In genomic region chr4:2269206-2269531, GRCh38 we compare ENCODE assay signal across 26 cellular contexts. TPM values are rescaled to one million over a fixed set of nuclear protein-coding genes. Genes with fewer than 3 reads are reported as not detected.
DNase-seq lines count a peak whose midpoint lies in the region; ATAC-seq, FAIRE-seq and TF ChIP-seq lines count a peak whose summit lies in the region.
"Had no signal": no experiment of that assay in that cellular context is flagged by ENCODE, and none has a peak within 500 bp of the region (broad histone marks: within the 10 kb centered on the region; RNA-seq: fewer than 3 reads in every experiment).

No MANE protein-coding gene starts in this region.

- H3K4ac ChIP-seq in H1 (replicated peaks; ENCODE audit: insufficient read length, low read depth, low read length), result no peak overlapping the region

- ATAC-seq in Right ventricle myocardium superior (ENCODE audit: poor library complexity) (no peak), right lobe of liver (no peak), HG02981 (IDR thresholded peaks at IDR 0.05; ENCODE audit: unreplicated experiment) (no peak)
- ATAC-seq: gastroesophageal sphincter; left colon; stimulated activated naive B cell treated with anti-CD40 and anti-IgM and Interleukin-4, amounts not matched to agents 10 μg/mL and 1 μg/mL and 100 μg/mL, for 72 hours had no signal

- intact Hi-C loops in Right ventricle myocardium superior (cut with DNase I) (loop anchor here (10.0 kb wide), 1 partner anchor 146 kb away; the partner anchor contains the start of genes CFAP99 and ZFYVE28), right lobe of liver (cut with DNase I) (no loop called here), spleen (cut with DNase I; ENCODE audit: low total_unique reads) (loop anchor here (10.0 kb wide), 1 partner anchor 146 kb away; the partner anchor contains the start of genes CFAP99 and ZFYVE28), colonic mucosa (cut with DNase I) (no loop called here)

- H4K20me1 ChIP-seq in H1 (replicated peaks in 1 of 2; ENCODE audit: control insufficient read depth in 1 of 2, insufficient read depth in 2 of 2, low read length in 2 of 2), result peaks cover 0 to 1% of the 10 kb centered on the region in 2 experiments

- no peaks in the 10 kb centered on the region for H3K36me3 ChIP-seq in right atrium auricular region
- no peaks in the 10 kb centered on the region for H3K36me3 ChIP-seq in H1 (ENCODE audit: control insufficient read depth in 2 of 4, insufficient read depth in 4 of 4, low read length in 3 of 4)
- no peaks in the 10 kb centered on the region for H3K36me3 ChIP-seq in right lobe of liver
- peaks cover 0 to 27% (median 0%) of the 10 kb centered on the region in 6 donors for H3K36me3 ChIP-seq in spleen
- H3K36me3 ChIP-seq in colonic mucosa, result no peaks in the 10 kb centered on the region

- TF ChIP-seq POLR2A in H1 (IDR thresholded peaks at IDR 0.05; ENCODE audit: control extremely low read depth in 1 of 2, low read depth in 2 of 2, low read length in 2 of 2) (no peak), right lobe of liver (IDR thresholded peaks at IDR 0.05) (no peak), spleen (IDR thresholded peaks at IDR 0.05) (no peak)

- H3K9ac ChIP-seq in H1 (replicated peaks in 1 of 4; ENCODE audit: extremely low read depth in 1 of 4, low read depth in 3 of 4, low read length in 3 of 4) (no peak overlapping the region), colonic mucosa (ENCODE audit: low read depth in 2 of 2, low read length in 2 of 2) (no peak overlapping the region)
- H3K9ac ChIP-seq: GM23248 had no signal

- H3K4me3 ChIP-seq in right atrium auricular region, result no peak overlapping the region
- H3K4me3 ChIP-seq in H1 (ENCODE audit: extremely low read depth in 1 of 4, insufficient read depth in 2 of 4, low read depth in 3 of 4, low read length in 4 of 4), result no peak overlapping the region
- no peak overlapping the region for H3K4me3 ChIP-seq in right lobe of liver
- H3K4me3 ChIP-seq in spleen, result no peak overlapping the region
- H3K4me3 ChIP-seq in colonic mucosa, result no peak overlapping the region
- H3K4me3 ChIP-seq: gastroesophageal sphincter, GM23248, hepatocyte had no signal

- TF ChIP-seq EP300 in H1 (IDR thresholded peaks at IDR 0.05; ENCODE audit: borderline replicate concordance in 1 of 2, low read depth in 2 of 2, low read length in 2 of 2), result no peak

- no peaks in the 10 kb centered on the region for H3K79me1 ChIP-seq in H1 (ENCODE audit: low read depth, low read length)

- H3K27ac ChIP-seq in right atrium auricular region, result no peak overlapping the region
- H3K27ac ChIP-seq in H1 (ENCODE audit: low read depth, low read length), result no peak overlapping the region
- no peak overlapping the region for H3K27ac ChIP-seq in right lobe of liver
- no peak overlapping the region for H3K27ac ChIP-seq in spleen
- no peak overlapping the region for H3K27ac ChIP-seq in colonic mucosa
- H3K27ac ChIP-seq: gastroesophageal sphincter, GM23248, hepatocyte, HL-60 had no signal

- TF ChIP-seq RAD21 in H1 (IDR thresholded peaks at IDR 0.05 in 1 of 2, conservative IDR thresholded peaks at IDR 0.05 in 1 of 2; ENCODE audit: low read depth in 2 of 2, low read length in 2 of 2), result peak in 1 of 2 experiments; percentile 27; a peak in 1 of 4 replicates

- H3K4me2 ChIP-seq in H1 (ENCODE audit: insufficient read depth in 1 of 2, low read depth in 2 of 2, low read length in 2 of 2), result peak overlapping the region in 1 of 2 experiments; percentile 25; a peak in 1 of 4 replicates
- H3K4me2 ChIP-seq: hepatocyte had no signal

- DNase-seq in Right ventricle myocardium superior (peak; percentile 40), right atrium auricular region (ENCODE audit: low spot score) (no peak), H1 (ENCODE audit: low read depth in 1 of 2, low spot score in 2 of 2) (peak in 1 of 2 experiments; percentile 63), right lobe of liver (peak in 2 of 3 donors; percentile 17 to 52), spleen (peak; percentile 72), colonic mucosa (no peak), activated gamma-delta T cell treated with Interleukin-2 at 50 U/mL for 16 hours (no peak)
- DNase-seq: activated CD4-positive, alpha-beta T cell treated with anti-CD3 and anti-CD28 coated beads, Interleukin-2, amount 50 U/mL, for 48 hours; activated CD4-positive, CD25-positive, alpha-beta regulatory T cell treated with anti-CD3 and anti-CD28 coated beads, Interleukin-2, amount 50 U/mL, for 72 hours; activated naive CD4-positive, alpha-beta T cell treated with anti-CD3 and anti-CD28 coated beads for 36 hours; CD4-positive, alpha-beta memory T cell; GM23248; Karpas-422; left colon; mesenchymal stem cell; NCI-H1417 treated with DMSO at 0.1 percent for 48 hours; NCI-H2081; NCI-H345; NCI-H774; OCI-M1; stimulated activated naive B cell treated with anti-CD40 and anti-IgM and Interleukin-4, amounts not matched to agents 10 μg/mL and 1 μg/mL and 100 μg/mL, for 72 hours; trophoblast cell had no signal

- H3K4me1 ChIP-seq in right atrium auricular region (peaks cover 0 to 44% of the 10 kb centered on the region in 2 donors), H1 (replicated peaks in 1 of 4; ENCODE audit: control insufficient read depth in 3 of 4, insufficient read depth in 4 of 4, low read length in 3 of 4) (peaks cover 0 to 10% (median 8%) of the 10 kb centered on the region in 4 experiments; a peak in 5 of 7 replicates), right lobe of liver (peaks cover 0 to 9% (median 1%) of the 10 kb centered on the region in 4 donors), spleen (peaks cover 0 to 24% (median 8%) of the 10 kb centered on the region in 6 donors), colonic mucosa (no peaks in the 10 kb centered on the region)

- H4K8ac ChIP-seq in H1 (ENCODE audit: extremely low read depth, insufficient read depth, low read length), result peak overlapping the region; percentile 38; the same call in 1 of the 2 replicates

- no peaks in the 10 kb centered on the region for H3K79me2 ChIP-seq in H1 (ENCODE audit: control insufficient read depth in 1 of 2, insufficient read depth in 2 of 2, low read length in 2 of 2)
- H3K79me2 ChIP-seq: hepatocyte had no signal

- H3K23me2 ChIP-seq in H1 (ENCODE audit: low read depth, low read length), result no peaks in the 10 kb centered on the region

- CTCF ChIA-PET in H1 (lab: Charles Lee; ENCODE audit: partially characterized antibody), result interaction anchor here (1.0 to 1.8 kb wide), 4 partner anchors 16 to 49 kb away, joined by 3 to 6 read pairs (median 3); no protein-coding TSS in a partner anchor

- no peak overlapping the region for H2BK15ac ChIP-seq in H1 (ENCODE audit: low read length)

- TF ChIP-seq CTCF in right atrium auricular region (IDR thresholded peaks at IDR 0.05) (no peak), H1 (IDR thresholded peaks at IDR 0.05; ENCODE audit: control extremely low read depth in 1 of 3, insufficient read depth in 1 of 3, low read depth in 1 of 3, low read length in 3 of 3) (peak in 1 of 3 experiments; percentile 17; a peak in 1 of 4 replicates), right lobe of liver (IDR thresholded peaks at IDR 0.05) (no peak), spleen (IDR thresholded peaks at IDR 0.05 in 8 of 11, conservative IDR thresholded peaks at IDR 0.05 in 3 of 11) (no peak), colonic mucosa (IDR thresholded peaks at IDR 0.05) (no peak)

- no peak overlapping the region for H3K14ac ChIP-seq in H1 (ENCODE audit: insufficient read length)

- no peak overlapping the region for H3K18ac ChIP-seq in H1 (ENCODE audit: extremely low read depth, low read length)

- POLR2A ChIA-PET in H1 (lab: Charles Lee; ENCODE audit: partially characterized antibody), result no interaction called here

- H3K27me3 ChIP-seq in right atrium auricular region (no peaks in the 10 kb centered on the region), H1 (replicated peaks in 1 of 4; ENCODE audit: control insufficient read depth in 3 of 4, extremely low read depth in 1 of 4, insufficient read depth in 3 of 4, low read length in 3 of 4) (no peaks in the 10 kb centered on the region), right lobe of liver (no peaks in the 10 kb centered on the region), spleen (replicated peaks in 1 of 7) (no peaks in the 10 kb centered on the region), colonic mucosa (no peaks in the 10 kb centered on the region)
- H3K27me3 ChIP-seq: gastroesophageal sphincter, hepatocyte had no signal

- no peak overlapping the region for H2BK5ac ChIP-seq in H1 (ENCODE audit: low read depth, low read length)

- no peak overlapping the region for H3K23ac ChIP-seq in H1 (ENCODE audit: insufficient read length)

- no peak overlapping the region for H4K5ac ChIP-seq in H1 (ENCODE audit: insufficient read length, low read depth, low read length)

- WGBS in H1 (ENCODE audit: extremely low coverage in 1 of 2, insufficient coverage in 1 of 2, insufficient read length in 1 of 2, insufficient replicate concordance in 2 of 2, low coverage in 1 of 2, low lambda C conversion rate in 2 of 2, missing lambda C conversion rate in 1 of 2), 2 experiments, result 63% methylated on average over 6 of the region's 6 CpGs; no CpG with 5 or more reads in 1 of the 2 experiments
- 65% methylated on average over 2 of the region's 6 CpGs for whole genome bisulfite sequencing in right lobe of liver (ENCODE audit: insufficient coverage, low coverage, low lambda C conversion rate, missing lambda C conversion rate)
- WGBS in spleen, 5 donors, result 76 to 92% (median 82%) methylated on average over 6 of the region's 6 CpGs

- no peak overlapping the region for H2BK20ac ChIP-seq in H1 (ENCODE audit: low read length)

- no peak overlapping the region for H2BK120ac ChIP-seq in H1 (replicated peaks; ENCODE audit: low read depth, low read length)

- no peaks in the 10 kb centered on the region for H3K9me3 ChIP-seq in right atrium auricular region
- no peaks in the 10 kb centered on the region for H3K9me3 ChIP-seq in H1 (ENCODE audit: insufficient read depth in 2 of 2, low read depth in 1 of 2, low read length in 1 of 2)
- no peaks in the 10 kb centered on the region for H3K9me3 ChIP-seq in right lobe of liver
- H3K9me3 ChIP-seq in spleen, result no peaks in the 10 kb centered on the region
- H3K9me3 ChIP-seq in colonic mucosa, result no peaks in the 10 kb centered on the region
- H3K9me3 ChIP-seq: gastroesophageal sphincter had no signal

- peak overlapping the region; percentile 34 for H4K91ac ChIP-seq in H1 (replicated peaks; ENCODE audit: insufficient read length, low read length)

- H2AFZ ChIP-seq in H1 (ENCODE audit: low read length), result no peak overlapping the region
- H2AFZ ChIP-seq: GM23248, hepatocyte had no signal

- no peak for FAIRE-seq in H1 (lab: Jason Lieb, UNC)

- H3K56ac ChIP-seq in H1 (replicated peaks; ENCODE audit: insufficient read length, low read depth, low read length), result no peak overlapping the region

- H2BK12ac ChIP-seq in H1 (ENCODE audit: low read depth, low read length), result no peak overlapping the region

- H2AK5ac ChIP-seq in H1 (ENCODE audit: low read depth, low read length), result no peak overlapping the region

RNA-seq across cellular contexts. Expression of gene MXD4, which starts 7.3 kb away (rescaled TPM):
- 31.5 TPM for total RNA-seq in Right ventricle myocardium superior
- total RNA-seq in right atrium auricular region, result 10 to 100 TPM; 33.4 to 34.9 TPM
- total RNA-seq in H1 (2021; fragmentation: NEBNext Ultra II Directional; extraction: Animal tissue kit (Norgen Biotek cat#: 25700)), result 20.8 and 24.6 TPM in 2 replicates
- polyA plus RNA-seq in H1 (2011; rRNA removed), result 18.0 and 24.1 TPM in 2 replicates
- polyA plus RNA-seq in H1 (2011; cell fraction: cytosol; rRNA removed), result 17.9 TPM
- polyA plus RNA-seq in H1 (2011; cell fraction: nucleus; rRNA removed), result 40.1 TPM
- 14.9 to 16.5 TPM (median 15.7 TPM) in 4 replicates for polyA plus RNA-seq in H1 (2012, experiment 1 of 2)
- 16.5 TPM for polyA plus RNA-seq in H1 (2012, experiment 2 of 2)
- polyA plus RNA-seq in H1 (2013, experiment 1 of 2), result 13.4 TPM
- 14.2 TPM for polyA plus RNA-seq in H1 (2013, experiment 2 of 2)
- polyA minus RNA-seq in H1 (2011; rRNA and poly(A)+ RNA removed), result 12.7 and 13.1 TPM in 2 replicates
- polyA minus RNA-seq in H1 (2011; cell fraction: cytosol; rRNA and poly(A)+ RNA removed), result 13.5 TPM
- 15.7 TPM for polyA minus RNA-seq in H1 (2011; cell fraction: nucleus; rRNA and poly(A)+ RNA removed)
- 10 to 100 TPM; 17.8 to 23.0 (median 19.7) TPM for total RNA-seq in right lobe of liver
- 100 to 1,000 TPM in 5 of 7 donors, 10 to 100 TPM in 2; 51.8 to 128 (median 112) TPM for total RNA-seq in spleen
- 100 to 1,000 TPM in 1 of 3 donors, 10 to 100 TPM in 2; 36.0 to 103 (median 38.4) TPM for polyA plus RNA-seq in spleen
- total RNA-seq in colonic mucosa, result 10 to 100 TPM; 36.7 to 43.3 TPM

RNA-seq across cellular contexts. Expression of gene HAUS3, which starts 27.2 kb away (rescaled TPM):
- total RNA-seq in Right ventricle myocardium superior, result 5.7 TPM
- total RNA-seq in right atrium auricular region, result 1 to 10 TPM; 3.7 to 4.1 TPM
- 14.6 and 14.8 TPM in 2 replicates for total RNA-seq in H1 (2021; fragmentation: NEBNext Ultra II Directional; extraction: Animal tissue kit (Norgen Biotek cat#: 25700))
- polyA plus RNA-seq in H1 (2011; rRNA removed), result 3.2 and 5.1 TPM in 2 replicates
- 6.5 TPM for polyA plus RNA-seq in H1 (2011; cell fraction: cytosol; rRNA removed)
- 3.7 TPM for polyA plus RNA-seq in H1 (2011; cell fraction: nucleus; rRNA removed)
- 4.4 to 10.4 TPM (median 5.5 TPM) in 4 replicates for polyA plus RNA-seq in H1 (2012, experiment 1 of 2)
- 1.2 TPM for polyA plus RNA-seq in H1 (2012, experiment 2 of 2)
- 10.3 TPM for polyA plus RNA-seq in H1 (2013, experiment 1 of 2)
- 10.4 TPM for polyA plus RNA-seq in H1 (2013, experiment 2 of 2)
- polyA minus RNA-seq in H1 (2011; rRNA and poly(A)+ RNA removed), result 1.6 and 2.3 TPM in 2 replicates
- polyA minus RNA-seq in H1 (2011; cell fraction: cytosol; rRNA and poly(A)+ RNA removed), result 4.0 TPM
- 5.1 TPM for polyA minus RNA-seq in H1 (2011; cell fraction: nucleus; rRNA and poly(A)+ RNA removed)
- total RNA-seq in right lobe of liver, result 1 to 10 TPM; 3.5 to 5.1 (median 4.6) TPM
- total RNA-seq in spleen, result 10 to 100 TPM; 16.2 to 22.4 (median 19.2) TPM
- polyA plus RNA-seq in spleen, result 10 to 100 TPM; 10.3 to 15.0 (median 13.0) TPM
- total RNA-seq in colonic mucosa, result 10 to 100 TPM in 1 of 2 donors, 1 to 10 TPM in 1; 9.1 to 13.0 TPM

RNA-seq across cellular contexts. Expression of gene POLN, which starts 27.2 kb away (rescaled TPM):
- total RNA-seq in Right ventricle myocardium superior (2.3 TPM), right atrium auricular region (1 to 10 TPM; 1.3 to 2.8 TPM), right lobe of liver (1 to 10 TPM in 4 of 6 experiments, under 1 TPM in 2; 0.87 to 2.5 (median 1.4) TPM), spleen (1 to 10 TPM; 1.9 to 3.5 (median 2.9) TPM), colonic mucosa (1 to 10 TPM; 1.6 to 2.8 TPM)
- 1.5 and 4.2 TPM in 2 replicates for total RNA-seq in H1 (2021; fragmentation: NEBNext Ultra II Directional; extraction: Animal tissue kit (Norgen Biotek cat#: 25700))
- polyA plus RNA-seq in H1 (2011; rRNA removed) (0.82 and 0.98 TPM in 2 replicates), spleen (1 to 10 TPM; 1.2 to 1.5 (median 1.5) TPM)
- polyA plus RNA-seq in H1 (2011; cell fraction: cytosol; rRNA removed), result 1.3 TPM
- 1.5 TPM for polyA plus RNA-seq in H1 (2011; cell fraction: nucleus; rRNA removed)
- polyA plus RNA-seq in H1 (2012, experiment 1 of 2), result 0.94 to 1.2 TPM (median 1.1 TPM) in 4 replicates
- 0.05 TPM for polyA plus RNA-seq in H1 (2012, experiment 2 of 2)
- polyA plus RNA-seq in H1 (2013, experiment 1 of 2), result 1.8 TPM
- polyA plus RNA-seq in H1 (2013, experiment 2 of 2), result 2.3 TPM
- polyA minus RNA-seq in H1 (2011; rRNA and poly(A)+ RNA removed), result 1.3 and 2.1 TPM in 2 replicates
- not detected for polyA minus RNA-seq in H1 (2011; cell fraction: cytosol; rRNA and poly(A)+ RNA removed)
- polyA minus RNA-seq in H1 (2011; cell fraction: nucleus; rRNA and poly(A)+ RNA removed), result 4.2 TPM

Comparison
In these comparisons a context has a peak if more than half of its experiments do, and no peak if none do; other contexts are left out.
1. DNase-seq: peak in Right ventricle myocardium superior (single experiment), right lobe of liver (2 of 3) and spleen (single experiment); none in right atrium auricular region (single experiment), colonic mucosa (single experiment) and activated gamma-delta T cell treated with Interleukin-2 at 50 U/mL for 16 hours (single experiment).
2. intact Hi-C loops: an anchor here in Right ventricle myocardium superior (10.0 kb wide) and spleen (10.0 kb wide); none called in right lobe of liver and colonic mucosa.